Comparison of ENCODE assay signal across 8 cellular contexts in genomic region chr3:57164217-57164605, GRCh38. TPM values are rescaled to one million over a fixed set of nuclear protein-coding genes. Genes with fewer than 3 reads are reported as not detected.
DNase-seq lines count a peak whose midpoint lies in the region; ATAC-seq and TF ChIP-seq lines count a peak whose summit lies in the region.

No MANE protein-coding gene starts in this region.

- peak overlapping the region; percentile 99 for H3K27ac Mint-ChIP-seq in neural crest cell (ENCODE audit: unreplicated experiment)

- H3K36me3 Mint-ChIP-seq in neural crest cell (ENCODE audit: low read depth), result no peaks in the 10 kb centered on the region

- DNase-seq in GM03348 (ENCODE audit: low spot score) (peak; percentile 41), erythroblast (lab: John Stamatoyannopoulos, UW) (peak; percentile 8 to 32), neural crest cell (ENCODE audit: low read depth, low spot score) (peak; percentile 20), NOMO-1 (lab: John Stamatoyannopoulos, UW; ENCODE audit: unreplicated experiment in 2 of 2) (no peak), foreskin melanocyte (no peak)
- no peak for DNase-seq in stimulated activated naive CD4-positive, alpha-beta T cell treated with Interleukin-2 at 50 U/mL for 16 hours (lab: John Stamatoyannopoulos, UW)

- H3K4me1 Mint-ChIP-seq in neural crest cell, result peaks cover 66% of the 10 kb centered on the region

- ATAC-seq in HG02938 (IDR thresholded peaks at IDR 0.05; ENCODE audit: unreplicated experiment), result no peak

- no peak for TF ChIP-seq POLR2A in erythroblast (IDR thresholded peaks at IDR 0.05; ENCODE audit: low read length)

- H3K9me3 Mint-ChIP-seq in neural crest cell, result no peaks in the 10 kb centered on the region

- H3K4me3 ChIP-seq in WI38 (ENCODE audit: low read depth, low read length), result peak overlapping the region; percentile 60

- TF ChIP-seq CTCF in WI38 (IDR thresholded peaks at IDR 0.05; ENCODE audit: low read depth, low read length), result no peak
- no peak for TF ChIP-seq CTCF in neural crest cell (conservative IDR thresholded peaks at IDR 0.05)

- H3K4me3 Mint-ChIP-seq in neural crest cell, result peak overlapping the region; percentile 98

- peaks cover 3% of the 10 kb centered on the region for H3K27me3 Mint-ChIP-seq in neural crest cell (ENCODE audit: low read depth)

RNA-seq across cellular contexts. Expression of gene IL17RD, which starts 0.9 kb away (rescaled TPM):
- 51.9 and 52.1 TPM in 2 replicates for total RNA-seq in neural crest cell

RNA-seq across cellular contexts. Expression of gene HESX1, which starts 35.6 kb away (rescaled TPM):
- total RNA-seq in neural crest cell, result 0.98 and 1.7 TPM in 2 replicates

Comparison
In these comparisons a context has a peak if more than half of its experiments do, and no peak if none do; other contexts are left out.
1. DNase-seq: peak in GM03348 (single experiment), erythroblast (2 of 2) and neural crest cell (single experiment); none in NOMO-1 (0 of 2), stimulated activated naive CD4-positive, alpha-beta T cell treated with Interleukin-2 at 50 U/mL for 16 hours (single experiment) and foreskin melanocyte (single experiment).